In genomic region chr14:77256694-77257093, GRCh38 we compare ENCODE assay signal across 10 cellular contexts. TPM values are rescaled to one million over a fixed set of nuclear protein-coding genes. Genes with fewer than 3 reads are reported as not detected.
"Had no signal": no experiment of that assay in that cellular context is flagged by ENCODE, and none has a peak within 500 bp of the region (broad histone marks: within the 10 kb centered on the region; RNA-seq: fewer than 3 reads in every experiment).

No MANE protein-coding gene starts in this region.

- H2AFZ ChIP-seq: GM23338 had no signal

- H3K4me3 ChIP-seq: GM23338, HAP-1 had no signal

- H3K9me3 ChIP-seq: HAP-1 had no signal

- DNase-seq: H7, HFFc6, KBM-7 had no signal

- H3K9me3 Mint-ChIP-seq: GM23338, HFFc6, IgD-negative memory B cell had no signal

- H3K4me2 ChIP-seq: GM23338 had no signal

- H3K4me3 Mint-ChIP-seq: GM23338, HFFc6, IgD-negative memory B cell had no signal

- H3K36me3 ChIP-seq: HAP-1 had no signal

- ATAC-seq: GM23338, HCT116, HepG2 had no signal

- H3K4me1 ChIP-seq: HAP-1 had no signal

- FAIRE-seq: HepG2 had no signal

- H3K27ac Mint-ChIP-seq: GM23338, HFFc6 had no signal

RNA-seq across cellular contexts. Expression of gene NGB, which starts 14.3 kb away (rescaled TPM):
- total RNA-seq: H4, HepG2, HFFc6, HT-29 had no signal
